In the genomic region with DNA sequence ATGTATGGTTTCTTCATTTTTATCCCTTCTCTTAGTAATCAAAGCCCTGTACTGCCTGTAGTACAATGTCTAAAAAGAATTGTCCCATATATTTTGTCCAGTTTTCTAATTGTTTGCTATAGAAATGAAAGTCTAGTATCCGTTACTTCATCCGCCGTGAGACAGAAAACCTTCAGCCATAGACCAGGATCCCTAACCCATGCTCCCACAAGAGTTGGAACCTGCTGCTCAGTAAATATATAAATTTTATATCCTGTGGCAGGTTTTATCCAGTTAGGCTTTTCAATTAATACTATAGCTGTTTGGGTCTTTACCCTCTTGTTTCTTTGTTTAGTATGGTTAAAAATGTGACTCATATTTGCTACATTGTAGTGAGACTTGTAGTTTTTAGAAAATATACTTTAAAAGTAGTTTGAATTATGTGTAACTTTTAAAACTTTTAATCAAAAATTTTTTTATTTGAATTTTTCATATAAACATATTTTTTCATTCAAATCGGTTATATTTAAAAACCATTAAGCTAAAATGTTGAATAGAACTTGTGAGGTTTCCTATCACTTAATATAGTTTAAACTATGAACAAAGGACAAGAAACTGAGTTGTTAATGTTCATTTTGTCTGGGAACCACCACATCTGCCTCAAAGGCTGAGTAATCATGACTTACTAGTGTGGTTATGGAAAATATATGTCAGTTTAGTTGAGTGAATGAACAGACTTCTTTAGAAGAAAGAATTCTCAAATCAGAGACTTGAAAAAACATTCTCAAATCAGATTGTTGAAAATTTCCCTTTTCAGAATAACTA, we compare ENCODE assay signal across 9 cellular contexts. TPM values are rescaled to one million over a fixed set of nuclear protein-coding genes. Genes with fewer than 3 reads are reported as not detected.
A peak's percentile ranks its signal among the peaks of the same experiment; 100 is the strongest.
DNase-seq lines count a peak whose midpoint lies in the region; ATAC-seq and TF ChIP-seq lines count a peak whose summit lies in the region.
"Had no signal": no experiment of that assay in that cellular context is flagged by ENCODE, and none has a peak within 500 bp of the region (broad histone marks: within the 10 kb centered on the region; RNA-seq: fewer than 3 reads in every experiment).

No MANE protein-coding gene starts in this region.

- no TSS peak for BruUV-seq in PC-9 (replicated peaks; lab: Mats Ljungman, UMichigan)

- CTCF ChIA-PET in PC-9 (lab: Charles Lee): no interaction called here

- no peak overlapping the region for H3K14ac ChIP-seq in trophoblast cell (ENCODE audit: low read length)

- POLR2A ChIA-PET in PC-9 (lab: Charles Lee; ENCODE audit: unreplicated experiment): interaction anchor here (0.6 to 0.7 kb wide), 4 partner anchors 21 to 81 kb away, joined by 3 to 6 read pairs (median 6); no protein-coding TSS in a partner anchor

- peaks cover 44% of the 10 kb centered on the region for H3F3A ChIP-seq in PC-9 (ENCODE audit: insufficient read depth, low read depth)

- H3K4me1 ChIP-seq in PC-9 (replicated peaks; ENCODE audit: insufficient read depth) (peaks cover 59% of the 10 kb centered on the region), colonic mucosa (no peaks in the 10 kb centered on the region), trophoblast cell (ENCODE audit: control insufficient read depth in 1 of 2, insufficient read depth in 2 of 2, low read length in 2 of 2) (peaks cover 10 to 12% of the 10 kb centered on the region in 2 experiments)

- in situ Hi-C loops in GM13976 (cut with MboI; ENCODE audit: low sequenced_read_pairs, unreplicated experiment): no loop called here

- H3K79me1 ChIP-seq in trophoblast cell (ENCODE audit: low read length): peaks cover 27% of the 10 kb centered on the region

- H3K36me3 ChIP-seq in PC-9 (ENCODE audit: low read depth) (peaks cover 26% of the 10 kb centered on the region), colonic mucosa (no peaks in the 10 kb centered on the region), trophoblast cell (ENCODE audit: control insufficient read depth in 1 of 2, insufficient read depth in 2 of 2, low read length in 2 of 2) (peaks cover 8 to 17% of the 10 kb centered on the region in 2 experiments)

- intact Hi-C loops in PC-9 (cut with micrococcal nuclease; ENCODE audit: unreplicated experiment) (no loop called here), colonic mucosa (cut with DNase I) (no loop called here)

- peak overlapping the region; percentile 72 for H3K27ac ChIP-seq in PC-9
- H3K27ac ChIP-seq in colonic mucosa: peak overlapping the region; percentile 31
- peak overlapping the region; percentile 96 for H3K27ac ChIP-seq in trophoblast cell (ENCODE audit: low read depth, low read length)

- ATAC-seq in HG03442 (IDR thresholded peaks at IDR 0.05; ENCODE audit: unreplicated experiment) (no peak), GM21390 (IDR thresholded peaks at IDR 0.05; ENCODE audit: unreplicated experiment) (no peak)

- H3K4me3 ChIP-seq in PC-9 (no peak overlapping the region), colonic mucosa (no peak overlapping the region), trophoblast cell (ENCODE audit: low read depth, low read length) (no peak overlapping the region)

- H3K79me2 ChIP-seq in PC-9 (ENCODE audit: low read depth) (peaks cover 49% of the 10 kb centered on the region), trophoblast cell (ENCODE audit: control insufficient read depth, insufficient read depth, low read length, poor library complexity) (peaks cover 5% of the 10 kb centered on the region)

- H2BK5ac ChIP-seq in trophoblast cell (ENCODE audit: low read depth, low read length, poor library complexity): peak overlapping the region; percentile 97

- H4K12ac ChIP-seq in trophoblast cell (ENCODE audit: low read depth, low read length): no peak overlapping the region

- peak overlapping the region; percentile 49 for H2BK12ac ChIP-seq in trophoblast cell (ENCODE audit: low read length)

- peak overlapping the region; percentile 77 for H4K91ac ChIP-seq in trophoblast cell (ENCODE audit: low read depth, low read length)

- no peak overlapping the region for H3K9ac ChIP-seq in colonic mucosa (ENCODE audit: low read depth in 2 of 2, low read length in 2 of 2)
- H3K9ac ChIP-seq in trophoblast cell (ENCODE audit: low read length): no peak overlapping the region

- H4K8ac ChIP-seq in trophoblast cell (ENCODE audit: low read depth, low read length): no peak overlapping the region

- peak overlapping the region; percentile 33; the same call in 1 of the 2 replicates for H3K4me2 ChIP-seq in PC-9
- no peak overlapping the region for H3K4me2 ChIP-seq in trophoblast cell (ENCODE audit: low read length)

- H3K27me3 ChIP-seq in PC-9 (ENCODE audit: insufficient read depth, low read depth) (no peaks in the 10 kb centered on the region), colonic mucosa (no peaks in the 10 kb centered on the region), trophoblast cell (ENCODE audit: insufficient read depth, low read length) (no peaks in the 10 kb centered on the region)

- TF ChIP-seq CTCF in GM13976 (IDR thresholded peaks at IDR 0.05; ENCODE audit: borderline replicate concordance, control extremely low read depth, extremely low read depth, insufficient read depth, missing control alignments) (no peak), PC-9 (conservative IDR thresholded peaks at IDR 0.05) (no peak), colonic mucosa (IDR thresholded peaks at IDR 0.05) (no peak)

- no peaks in the 10 kb centered on the region; the same call in none of the 2 replicates for H3K9me3 ChIP-seq in PC-9 (ENCODE audit: insufficient read depth, low read depth)
- H3K9me3 ChIP-seq in colonic mucosa: no peaks in the 10 kb centered on the region
- H3K9me3 ChIP-seq in trophoblast cell (ENCODE audit: insufficient read depth, low read depth, low read length): no peaks in the 10 kb centered on the region

- H3K23ac ChIP-seq in trophoblast cell (ENCODE audit: low read length): no peak overlapping the region

- H3K18ac ChIP-seq in trophoblast cell (ENCODE audit: low read length): no peak overlapping the region

- H4K20me1 ChIP-seq in PC-9 (ENCODE audit: insufficient read depth): no peaks in the 10 kb centered on the region

- peak overlapping the region; percentile 88 for H2BK120ac ChIP-seq in trophoblast cell (ENCODE audit: insufficient read depth, low read length, poor library complexity)

- peak; percentile 59 for DNase-seq in GM13976 (ENCODE audit: low spot score)
- DNase-seq in PC-9: no peak
- DNase-seq in colonic mucosa: no peak
- no peak for DNase-seq in trophoblast cell
- DNase-seq in NCI-H1092 treated with DMSO at 0.1 percent for 48 hours (lab: John Stamatoyannopoulos, UW): no peak
- no peak for DNase-seq in NCI-H187 treated with DMSO at 0.1 percent for 48 hours (lab: John Stamatoyannopoulos, UW)
- DNase-seq: KBM-7 had no signal

- no peak overlapping the region for H2AK5ac ChIP-seq in trophoblast cell (ENCODE audit: low read length)

- WGBS in trophoblast cell (ENCODE audit: extremely low coverage, insufficient coverage, insufficient read length): no CpG with 5 or more reads among the region's 4 CpGs

- H2AFZ ChIP-seq in PC-9 (no peak overlapping the region), trophoblast cell (ENCODE audit: insufficient read depth, low read length, poor library complexity) (no peak overlapping the region)

- no peaks in the 10 kb centered on the region for H3K9me2 ChIP-seq in PC-9 (ENCODE audit: insufficient read depth)

- H3K4ac ChIP-seq in trophoblast cell (ENCODE audit: low read depth, low read length): no peak overlapping the region

RNA-seq across cellular contexts. Expression of a gene that starts 54.8 kb away (rescaled TPM):
- 222 and 236 TPM in 2 replicates for total RNA-seq in PC-9 (2021)
- 100 to 1,000 TPM; 186 to 291 TPM for total RNA-seq in colonic mucosa
- 111 and 118 TPM in 2 replicates for polyA plus RNA-seq in trophoblast cell (2013)

RNA-seq across cellular contexts. Expression of a gene that starts 55.0 kb away (rescaled TPM):
- total RNA-seq in PC-9 (2021) (23.3 and 25.9 TPM in 2 replicates), colonic mucosa (10 to 100 TPM; 20.1 to 21.1 TPM)
- 42.1 and 44.6 TPM in 2 replicates for polyA plus RNA-seq in trophoblast cell (2013)

Comparison
In these comparisons a context has a peak if more than half of its experiments do, and no peak if none do; other contexts are left out.
1. H3K27ac ChIP-seq: peak in every context shown above with its lines; median percentile 96 in trophoblast cell; 72 in PC-9; 31 in colonic mucosa.